Comparison of ENCODE assay signal across 34 cellular contexts in the genomic region with DNA sequence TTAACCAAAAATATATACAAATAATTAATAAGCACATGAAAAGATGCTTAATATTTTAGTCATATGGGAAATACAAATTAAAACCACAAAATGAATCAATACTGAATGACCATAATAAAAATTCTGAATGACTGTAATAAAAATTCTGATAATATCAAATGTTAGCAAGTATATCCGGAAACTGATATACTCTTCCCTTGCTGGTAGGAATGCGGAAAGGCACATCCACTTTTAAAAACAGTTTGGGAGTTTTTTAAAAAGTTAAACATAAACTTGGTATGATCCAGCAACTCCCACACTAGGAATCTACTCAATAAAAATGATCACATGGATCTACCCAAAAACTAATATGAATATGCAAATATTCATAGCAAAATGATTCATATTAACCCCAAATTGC. TPM values are rescaled to one million over a fixed set of nuclear protein-coding genes. Genes with fewer than 3 reads are reported as not detected.
"Had no signal": no experiment of that assay in that cellular context is flagged by ENCODE, and none has a peak within 500 bp of the region (broad histone marks: within the 10 kb centered on the region; RNA-seq: fewer than 3 reads in every experiment).

No MANE protein-coding gene starts in this region.

- H3K36me3 ChIP-seq: brain microvascular endothelial cell had no signal

- H3K4me3 Mint-ChIP-seq: activated CD4-positive, alpha-beta T cell treated with anti-CD3 and anti-CD28 coated beads, Interleukin-2, amount 10 ng/mL, durations not matched to agents 24 days and 14 days; activated CD8-positive, alpha-beta T cell treated with anti-CD3 and anti-CD28 coated beads for 36 hours; activated naive CD8-positive, alpha-beta T cell treated with anti-CD3 and anti-CD28 coated beads for 36 hours; activated T-cell treated with anti-CD3 and anti-CD28 coated beads, Interleukin-2, amount 50 U/mL, for 72 hours; activated T-helper 17 cell treated with anti-CD3 and anti-CD28 coated beads, Interleukin-2, amount 50 U/mL, for 72 hours had no signal

- H3K4me2 ChIP-seq: KMS-11, PC-9 had no signal

- H3K27ac ChIP-seq: brain microvascular endothelial cell, KMS-11, PC-9, SK-N-MC had no signal

- DNase-seq: activated CD4-positive, alpha-beta T cell treated with anti-CD3 and anti-CD28 coated beads, Interleukin-2, amount 10 ng/mL, durations not matched to agents 24 days and 14 days; activated CD4-positive, alpha-beta T cell treated with anti-CD3 and anti-CD28 coated beads, Interleukin-2, amount 50 U/mL, for 4 hours; activated CD8-positive, alpha-beta T cell treated with anti-CD3 and anti-CD28 coated beads for 36 hours; activated effector memory CD4-positive, alpha-beta T cell treated with anti-CD3 and anti-CD28 coated beads, Interleukin-2, amount 50 U/mL, for 16 hours; activated naive CD4-positive, alpha-beta T cell; activated naive CD4-positive, alpha-beta T cell treated with anti-CD3 and anti-CD28 coated beads, Interleukin-2, amount 50 U/mL, for 16 hours; activated naive CD8-positive, alpha-beta T cell treated with anti-CD3 and anti-CD28 coated beads for 36 hours; activated T-cell treated with anti-CD3 and anti-CD28 coated beads, Interleukin-2, amount 50 U/mL, for 1 hour; activated T-cell treated with anti-CD3 and anti-CD28 coated beads, Interleukin-2, amount 50 U/mL, for 72 hours; amniotic stem cell; aorta; brain microvascular endothelial cell; central memory CD4-positive, alpha-beta T cell; MM.1S; MV-4-11; NCI-H1092; NCI-H1436 treated with DMSO at 0.1 percent for 48 hours; NCI-H187; NCI-H2029 treated with DMSO at 0.1 percent for 48 hours; NCI-H2107; NCI-H2171; NCI-H510A; NCI-H526; NCI-H748 treated with DMSO at 0.1 percent for 48 hours; NK-92 treated with Interleukin-12 subunit alpha and Interleukin-12 subunit beta, amount 100 ng/mL, for 24 hours; PC-9; Right ventricle myocardium superior had no signal

- H2AFZ ChIP-seq: PC-9 had no signal

- H3K4me1 Mint-ChIP-seq: activated CD4-positive, alpha-beta T cell treated with anti-CD3 and anti-CD28 coated beads, Interleukin-2, amount 10 ng/mL, durations not matched to agents 24 days and 14 days; activated naive CD8-positive, alpha-beta T cell treated with anti-CD3 and anti-CD28 coated beads for 36 hours; activated T-helper 17 cell treated with anti-CD3 and anti-CD28 coated beads, Interleukin-2, amount 50 U/mL, for 72 hours had no signal

- H3K9me3 Mint-ChIP-seq: activated CD4-positive, alpha-beta T cell treated with anti-CD3 and anti-CD28 coated beads, Interleukin-2, amount 10 ng/mL, durations not matched to agents 24 days and 14 days; activated CD8-positive, alpha-beta T cell treated with anti-CD3 and anti-CD28 coated beads for 36 hours; activated naive CD8-positive, alpha-beta T cell treated with anti-CD3 and anti-CD28 coated beads for 36 hours; activated T-cell treated with anti-CD3 and anti-CD28 coated beads, Interleukin-2, amount 50 U/mL, for 72 hours; activated T-helper 17 cell treated with anti-CD3 and anti-CD28 coated beads, Interleukin-2, amount 50 U/mL, for 72 hours had no signal

- H3K36me3 Mint-ChIP-seq: activated naive CD8-positive, alpha-beta T cell treated with anti-CD3 and anti-CD28 coated beads for 36 hours had no signal

- H3K4me3 ChIP-seq: PC-9, SK-N-MC had no signal

- H3K27ac Mint-ChIP-seq: activated CD4-positive, alpha-beta T cell treated with anti-CD3 and anti-CD28 coated beads, Interleukin-2, amount 10 ng/mL, durations not matched to agents 24 days and 14 days; activated CD8-positive, alpha-beta T cell treated with anti-CD3 and anti-CD28 coated beads for 36 hours; activated naive CD8-positive, alpha-beta T cell treated with anti-CD3 and anti-CD28 coated beads for 36 hours; activated T-cell treated with anti-CD3 and anti-CD28 coated beads, Interleukin-2, amount 50 U/mL, for 72 hours; activated T-helper 17 cell treated with anti-CD3 and anti-CD28 coated beads, Interleukin-2, amount 50 U/mL, for 72 hours had no signal

- ATAC-seq: activated CD8-positive, alpha-beta T cell treated with anti-CD3 and anti-CD28 coated beads for 36 hours; activated T-cell treated with anti-CD3 and anti-CD28 coated beads, Interleukin-2, amount 50 U/mL, for 72 hours; activated T-helper 17 cell treated with anti-CD3 and anti-CD28 coated beads, Interleukin-2, amount 50 U/mL, for 72 hours had no signal

- H3K27me3 Mint-ChIP-seq: activated CD4-positive, alpha-beta T cell treated with anti-CD3 and anti-CD28 coated beads, Interleukin-2, amount 10 ng/mL, durations not matched to agents 24 days and 14 days; activated CD8-positive, alpha-beta T cell treated with anti-CD3 and anti-CD28 coated beads for 36 hours; activated naive CD8-positive, alpha-beta T cell treated with anti-CD3 and anti-CD28 coated beads for 36 hours; activated T-helper 17 cell treated with anti-CD3 and anti-CD28 coated beads, Interleukin-2, amount 50 U/mL, for 72 hours had no signal

- H3K27me3 ChIP-seq: brain microvascular endothelial cell had no signal

RNA-seq across cellular contexts. Expression of a gene that starts 30.8 kb away (rescaled TPM):
- total RNA-seq: activated CD4-positive, alpha-beta T cell treated with anti-CD3 and anti-CD28 coated beads, Interleukin-2, amount 10 ng/mL, durations not matched to agents 24 days and 14 days; activated CD8-positive, alpha-beta memory T cell treated with anti-CD3 and anti-CD28 coated beads for 36 hours; activated CD8-positive, alpha-beta T cell treated with anti-CD3 and anti-CD28 coated beads for 36 hours; activated naive CD8-positive, alpha-beta T cell treated with anti-CD3 and anti-CD28 coated beads for 36 hours; activated T-cell treated with anti-CD3 and anti-CD28 coated beads, Interleukin-2, amount 50 U/mL, for 72 hours; activated T-helper 17 cell treated with anti-CD3 and anti-CD28 coated beads, Interleukin-2, amount 50 U/mL, for 72 hours; LHCN-M2; PC-9; Right ventricle myocardium superior; T-helper 1 cell treated with Interleukin-12 subunit alpha and Interleukin-12 subunit beta and Interleukin-4 antibody, amounts not matched to agents 30 ng/mL and 1 ng/mL, for 36 hours; T-helper 2 cell treated with Interferon-gamma antibody and Interleukin-4, amounts not matched to agents 100 ng/mL and 5 ng/mL, for 36 hours had no signal
